26 cellular contexts compared by ENCODE assay signal in genomic region chr7:119288401-119288800, GRCh38.
"Had no signal": no experiment of that assay in that cellular context is flagged by ENCODE, and none has a peak within 500 bp of the region (broad histone marks: within the 10 kb centered on the region; RNA-seq: fewer than 3 reads in every experiment).

No MANE protein-coding gene starts in this region.

- ATAC-seq: natural killer cell treated with Interleukin-12 subunit alpha and Interleukin-12 subunit beta and Interleukin-15 and Interleukin-18, amount 100 ng/mL, for 72 hours; pancreas; psoas muscle; right cardiac atrium; right lobe of liver; stimulated activated effector memory CD8-positive, alpha-beta T cell treated with anti-CD3 and anti-CD28 coated beads, Interleukin-12 subunit alpha, Interleukin-12 subunit beta, amount 100 ng/mL, for 72 hours; stimulated activated naive B cell treated with anti-CD40 and anti-IgM and Interleukin-4, amounts not matched to agents 10 μg/mL and 1 μg/mL and 100 μg/mL, for 72 hours had no signal

- H3K4me1 ChIP-seq: pancreas, psoas muscle, right lobe of liver, sigmoid colon, stomach, thyroid gland, tibial nerve, upper lobe of left lung, vagina had no signal

- H3K36me3 ChIP-seq: neutrophil, pancreas, right lobe of liver, sigmoid colon, stomach, thoracic aorta, thyroid gland, tibial nerve, upper lobe of left lung, vagina had no signal

- H3K27ac ChIP-seq: neutrophil, pancreas, psoas muscle, right lobe of liver, sigmoid colon, stomach, thoracic aorta, thyroid gland, tibial nerve, upper lobe of left lung, vagina had no signal

- H3K9me3 ChIP-seq: neutrophil, pancreas, psoas muscle, right lobe of liver, sigmoid colon, stomach, thoracic aorta, thyroid gland, tibial nerve, upper lobe of left lung, vagina had no signal

- H3K4me3 ChIP-seq: pancreas, psoas muscle, right lobe of liver, sigmoid colon, stomach, thoracic aorta, thyroid gland, tibial nerve, upper lobe of left lung, vagina had no signal

- DNase-seq: nephron progenitor cell; nucleus accumbens; pancreas; posterior cingulate gyrus; psoas muscle; right cardiac atrium; right lobe of liver; sigmoid colon; small intestine; stimulated activated CD4-positive, alpha-beta T cell treated with anti-CD3 and anti-CD28 coated beads, Interleukin-15, amount 100 ng/mL, for 24 hours; stimulated activated CD4-positive, alpha-beta T cell treated with anti-CD3 and anti-CD28 coated beads, Interleukin-2, amount 100 ng/mL, for 24 hours; stimulated activated CD4-positive, alpha-beta T cell treated with anti-CD3 and anti-CD28 coated beads, Interleukin-2, amount 100 ng/mL, for 48 hours; stimulated activated CD4-positive, alpha-beta T cell treated with anti-CD3 and anti-CD28 coated beads, Interleukin-4, amount 100 ng/mL, for 24 hours; stimulated activated naive B cell treated with anti-CD40 and anti-IgM and Interleukin-4, amounts not matched to agents 10 μg/mL and 1 μg/mL and 100 μg/mL, for 72 hours; stimulated activated naive CD4-positive, alpha-beta T cell treated with Interleukin-2 at 50 U/mL for 16 hours; stomach; thyroid gland; trophoblast cell; upper lobe of left lung had no signal

- FAIRE-seq: pancreas, small intestine, urothelium cell line had no signal
